ENCODE assay signal across 16 cellular contexts in genomic region chr13:113746671-113747070, GRCh38. TPM values are rescaled to one million over a fixed set of nuclear protein-coding genes. Genes with fewer than 3 reads are reported as not detected.
A peak's percentile ranks its signal among the peaks of the same experiment; 100 is the strongest.
DNase-seq lines count a peak whose midpoint lies in the region; ATAC-seq, FAIRE-seq and TF ChIP-seq lines count a peak whose summit lies in the region.
"Had no signal": no experiment of that assay in that cellular context is flagged by ENCODE, and none has a peak within 500 bp of the region (broad histone marks: within the 10 kb centered on the region; RNA-seq: fewer than 3 reads in every experiment).

No MANE protein-coding gene starts in this region.

- DNase-seq in HepG2 (ENCODE audit: low spot score): no peak
- no peak for DNase-seq in right lobe of liver
- DNase-seq in WERI-Rb-1: peak; percentile 81
- peak; percentile 32 for DNase-seq in lower lobe of right lung
- DNase-seq in GF-D8 (lab: John Stamatoyannopoulos, UW): no peak
- DNase-seq in NCI-H1048 (lab: John Stamatoyannopoulos, UW): no peak
- DNase-seq in HPDE6-E6E7 (ENCODE audit: extremely low spot score): no peak
- DNase-seq: DMS153, GDM1, HCEC 1CT, NCI-H1105, NCI-H2081 treated with DMSO at 0.1 percent for 48 hours, NCI-H446 treated with DMSO at 0.1 percent for 48 hours, SHP77 treated with DMSO at 0.1 percent for 48 hours had no signal

- no TSS peak for BruUV-seq in HepG2 (replicated peaks; lab: Mats Ljungman, UMichigan)

- POLR2A ChIA-PET in HepG2 (lab: Yijun Ruan, JAX): interaction anchor here (1.3 kb wide), 1 partner anchor 11 kb away, joined by 8 read pairs; no protein-coding TSS in a partner anchor

- no peaks in the 10 kb centered on the region; a peak in 1 of 5 replicates for H3K27me3 ChIP-seq in HepG2 (ENCODE audit: control insufficient read depth in 1 of 2, insufficient read depth in 2 of 2, low read length in 2 of 2)
- no peaks in the 10 kb centered on the region for H3K27me3 ChIP-seq in right lobe of liver
- H3K27me3 ChIP-seq in WERI-Rb-1 (ENCODE audit: insufficient read depth, low read depth, severe bottlenecking): peaks cover 60% of the 10 kb centered on the region
- H3K27me3 ChIP-seq in lower lobe of right lung (ENCODE audit: low read depth): no peaks in the 10 kb centered on the region

- no peak overlapping the region for H2AFZ ChIP-seq in HepG2 (ENCODE audit: low read length)

- H3K9ac ChIP-seq in HepG2 (ENCODE audit: insufficient read depth, low read depth, low read length): peak overlapping the region; percentile 52; the same call in 1 of the 2 replicates

- in situ Hi-C loops in HepG2 (cut with HindIII; ENCODE audit: extremely low pct_ligation_motif_present, low pct_unique_long_range_greater_than_20kb): no loop called here

- TF ChIP-seq CTCF in HepG2 (CRISPR knock-in tag; IDR thresholded peaks at IDR 0.05) (no peak), right lobe of liver (IDR thresholded peaks at IDR 0.05) (no peak), WERI-Rb-1 (IDR thresholded peaks at IDR 0.05; ENCODE audit: low read depth, low read length) (peak; percentile 37; the same call in 1 of the 2 replicates), lower lobe of right lung (IDR thresholded peaks at IDR 0.05) (no peak)

- peak overlapping the region; percentile 49 for H3K27ac ChIP-seq in HepG2 (ENCODE audit: extremely low read length, insufficient read depth, low read length)
- no peak overlapping the region for H3K27ac ChIP-seq in right lobe of liver
- H3K27ac ChIP-seq in WERI-Rb-1: no peak overlapping the region
- no peak overlapping the region for H3K27ac ChIP-seq in lower lobe of right lung
- H3K27ac ChIP-seq: HL-60 had no signal

- TF ChIP-seq POLR2A in HepG2 (IDR thresholded peaks at IDR 0.05; ENCODE audit: insufficient read depth in 1 of 2, low read depth in 2 of 2, low read length in 2 of 2) (no peak), right lobe of liver (IDR thresholded peaks at IDR 0.05) (no peak)

- H3K4me3 ChIP-seq in HepG2 (replicated peaks in 1 of 3; ENCODE audit: insufficient read depth in 1 of 3, low read depth in 2 of 3, low read length in 3 of 3): no peak overlapping the region; a peak in 1 of 6 replicates
- no peak overlapping the region for H3K4me3 ChIP-seq in right lobe of liver
- H3K4me3 ChIP-seq in WERI-Rb-1 (ENCODE audit: low read depth, low read length): no peak overlapping the region
- no peak overlapping the region for H3K4me3 ChIP-seq in lower lobe of right lung

- H3K36me3 ChIP-seq in HepG2 (replicated peaks in 1 of 2; ENCODE audit: control insufficient read depth in 1 of 2, insufficient read depth in 2 of 2, low read length in 2 of 2) (no peaks in the 10 kb centered on the region), right lobe of liver (no peaks in the 10 kb centered on the region), WERI-Rb-1 (no peaks in the 10 kb centered on the region), lower lobe of right lung (no peaks in the 10 kb centered on the region)

- intact Hi-C loops in HepG2 (cut with micrococcal nuclease; ENCODE audit: unreplicated experiment): no loop called here
- intact Hi-C loops in right lobe of liver (cut with DNase I): no loop called here
- intact Hi-C loops in lower lobe of right lung (cut with DNase I): no loop called here

- ATAC-seq in HepG2 (no peak), right lobe of liver (no peak), lower lobe of right lung (no peak)

- peak overlapping the region; percentile 60 for H3K4me2 ChIP-seq in HepG2 (ENCODE audit: low read depth, low read length)

- WGBS in HepG2 (ENCODE audit: low lambda C conversion rate): 85% methylated on average over 12 of the region's 12 CpGs
- WGBS in right lobe of liver (ENCODE audit: insufficient coverage, low coverage, low lambda C conversion rate, missing lambda C conversion rate): 72% methylated on average over 5 of the region's 12 CpGs

- CTCF ChIA-PET in HepG2 (lab: Yijun Ruan, JAX; ENCODE audit: low intra/inter-chr PET ratio, low total read pairs): no interaction called here

- TF ChIP-seq RAD21 in HepG2 (CRISPR knock-in tag; IDR thresholded peaks at IDR 0.05): no peak

- H4K20me1 ChIP-seq in HepG2 (ENCODE audit: insufficient read depth, low read length): no peaks in the 10 kb centered on the region

- H3K4me1 ChIP-seq in HepG2 (ENCODE audit: insufficient read depth, low read length): peaks cover 69% of the 10 kb centered on the region
- peaks cover 0 to 2% (median 0%) of the 10 kb centered on the region in 4 donors for H3K4me1 ChIP-seq in right lobe of liver
- peaks cover 7% of the 10 kb centered on the region for H3K4me1 ChIP-seq in lower lobe of right lung

- FAIRE-seq in HepG2 (lab: Jason Lieb, UNC): no peak
- FAIRE-seq: HTR-8/SVneo had no signal

- no peaks in the 10 kb centered on the region for H3K79me2 ChIP-seq in HepG2 (ENCODE audit: insufficient read depth, low read length)

- H3K9me3 ChIP-seq in HepG2 (ENCODE audit: low read length) (no peaks in the 10 kb centered on the region), right lobe of liver (no peaks in the 10 kb centered on the region), WERI-Rb-1 (ENCODE audit: severe bottlenecking) (peaks cover 10% of the 10 kb centered on the region), lower lobe of right lung (no peaks in the 10 kb centered on the region)

- TF ChIP-seq EP300 in HepG2 (IDR thresholded peaks at IDR 0.05; ENCODE audit: low read depth in 2 of 2, low read length in 2 of 2) (no peak), HepG2 (CRISPR knock-in tag; IDR thresholded peaks at IDR 0.05; ENCODE audit: borderline replicate concordance) (no peak)

TF ChIP-seq in HepG2, 621 proteins besides CTCF, POLR2A, EP300 and RAD21:
- TF ChIP-seq ZNF773 (CRISPR knock-in tag; IDR thresholded peaks at IDR 0.05; ENCODE audit: borderline replicate concordance) (no peak), ZNF329 (CRISPR knock-in tag; IDR thresholded peaks at IDR 0.05; ENCODE audit: low read depth) (no peak), ZNF788 (CRISPR knock-in tag; IDR thresholded peaks at IDR 0.05; ENCODE audit: borderline replicate concordance) (no peak), MXD3 (CRISPR knock-in tag; IDR thresholded peaks at IDR 0.05) (no peak), ARNT (IDR thresholded peaks at IDR 0.05) (no peak), SALL2 (CRISPR knock-in tag; IDR thresholded peaks at IDR 0.05) (no peak)
- TF ChIP-seq, protein P1, sequence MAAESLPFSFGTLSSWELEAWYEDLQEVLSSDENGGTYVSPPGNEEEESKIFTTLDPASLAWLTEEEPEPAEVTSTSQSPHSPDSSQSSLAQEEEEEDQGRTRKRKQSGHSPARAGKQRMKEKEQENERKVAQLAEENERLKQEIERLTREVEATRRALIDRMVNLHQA (CRISPR knock-in tag; IDR thresholded peaks at IDR 0.05): no peak
- TF ChIP-seq, protein P2, sequence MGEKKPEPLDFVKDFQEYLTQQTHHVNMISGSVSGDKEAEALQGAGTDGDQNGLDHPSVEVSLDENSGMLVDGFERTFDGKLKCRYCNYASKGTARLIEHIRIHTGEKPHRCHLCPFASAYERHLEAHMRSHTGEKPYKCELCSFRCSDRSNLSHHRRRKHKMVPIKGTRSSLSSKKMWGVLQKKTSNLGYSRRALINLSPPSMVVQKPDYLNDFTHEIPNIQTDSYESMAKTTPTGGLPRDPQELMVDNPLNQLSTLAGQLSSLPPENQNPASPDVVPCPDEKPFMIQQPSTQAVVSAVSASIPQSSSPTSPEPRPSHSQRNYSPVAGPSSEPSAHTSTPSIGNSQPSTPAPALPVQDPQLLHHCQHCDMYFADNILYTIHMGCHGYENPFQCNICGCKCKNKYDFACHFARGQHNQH (CRISPR knock-in tag; IDR thresholded peaks at IDR 0.05): no peak

RNA-seq across cellular contexts. Expression of gene TMEM255B, which starts 12.4 kb away (rescaled TPM):
- total RNA-seq in HepG2 (2016; rRNA removed; fragmentation: Illumina TruSeq; extraction: Trizol) (0.03 TPM in 1 of 2 replicates, not detected in the other), right lobe of liver (10 to 100 TPM in 1 of 6 experiments, 1 to 10 TPM in 5; 2.5 to 10.4 (median 6.2) TPM), lower lobe of right lung (21.5 TPM)
- not detected in 2 replicates for total RNA-seq in HepG2 (2016; cell fraction: cytosol; rRNA removed; fragmentation: Illumina TruSeq; extraction: Trizol; ENCODE audit: low read depth)
- total RNA-seq in HepG2 (2016; cell fraction: insoluble cytoplasmic fraction; rRNA removed; fragmentation: Illumina TruSeq; extraction: Trizol): not detected in 2 replicates
- not detected in 2 replicates for total RNA-seq in HepG2 (2016; cell fraction: membrane; rRNA removed; fragmentation: Illumina TruSeq; extraction: Trizol)
- not detected in 2 replicates for total RNA-seq in HepG2 (2016; cell fraction: nucleus; rRNA removed; fragmentation: Illumina TruSeq; extraction: Trizol)
- 0.01 TPM in 1 of 2 replicates, not detected in the other for polyA plus RNA-seq in HepG2 (2011; rRNA removed)
- polyA plus RNA-seq in HepG2 (2011; cell fraction: cytosol; rRNA removed): 0.01 and 0.12 TPM in 2 replicates
- polyA plus RNA-seq in HepG2 (2011; cell fraction: nucleus; rRNA removed): 0.02 and 0.03 TPM in 2 replicates
- 0.11 TPM in 1 of 2 replicates, not detected in the other for polyA plus RNA-seq in HepG2 (2012)
- not detected in 2 replicates for polyA plus RNA-seq in HepG2 (2016; cell fraction: cytosol; fragmentation: Illumina TruSeq; extraction: Trizol; ENCODE audit: low read depth)
- not detected in 2 replicates for polyA plus RNA-seq in HepG2 (2016; cell fraction: insoluble cytoplasmic fraction; fragmentation: Illumina TruSeq; extraction: Trizol; ENCODE audit: low read depth)
- polyA plus RNA-seq in HepG2 (2016; cell fraction: membrane; fragmentation: Illumina TruSeq; extraction: Trizol; ENCODE audit: low read depth): not detected in 2 replicates
- not detected in 2 replicates for polyA plus RNA-seq in HepG2 (2016; cell fraction: nucleus; fragmentation: Illumina TruSeq; extraction: Trizol; ENCODE audit: insufficient read depth, low read depth)
- not detected in 2 replicates for polyA minus RNA-seq in HepG2 (2011; rRNA and poly(A)+ RNA removed; ENCODE audit: low replicate concordance)
- not detected in 2 replicates for polyA minus RNA-seq in HepG2 (2011; cell fraction: cytosol; rRNA and poly(A)+ RNA removed)
- 0.12 and 0.13 TPM in 2 replicates for polyA minus RNA-seq in HepG2 (2011; cell fraction: nucleus; rRNA and poly(A)+ RNA removed)

Comparison
In these comparisons a context has a peak if more than half of its experiments do, and no peak if none do; other contexts are left out.
1. DNase-seq: peak in WERI-Rb-1 (single experiment) and lower lobe of right lung (single experiment); none in HepG2 (single experiment), right lobe of liver (0 of 3), GF-D8 (single experiment), NCI-H1048 (single experiment) and HPDE6-E6E7 (single experiment).